ENCODE assay signal across 26 cellular contexts in the genomic region with DNA sequence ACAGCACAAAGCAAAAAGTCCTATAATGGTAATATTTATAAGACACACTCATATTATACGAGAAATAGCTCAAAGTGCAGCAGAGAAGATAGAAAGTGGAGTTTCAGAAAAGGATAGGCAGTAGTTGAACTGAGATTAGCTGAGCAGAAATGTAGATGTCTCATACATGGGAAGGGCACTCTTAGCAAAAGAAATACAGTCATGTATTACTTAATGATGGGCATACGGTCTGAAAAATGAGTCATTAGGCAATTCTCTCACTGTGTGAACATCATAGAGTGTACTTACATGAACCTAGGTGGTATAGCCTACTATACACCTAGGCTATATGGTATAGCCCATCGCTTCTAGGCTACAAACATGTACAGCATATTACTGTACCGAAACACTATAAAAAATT.
"Had no signal": no experiment of that assay in that cellular context is flagged by ENCODE, and none has a peak within 500 bp of the region (broad histone marks: within the 10 kb centered on the region; RNA-seq: fewer than 3 reads in every experiment).

No MANE protein-coding gene starts in this region.

- DNase-seq: activated CD4-positive, alpha-beta memory T cell treated with anti-CD3 and anti-CD28 coated beads for 36 hours; activated CD4-positive, alpha-beta T cell treated with anti-CD3 and anti-CD28 coated beads for 36 hours; activated CD4-positive, alpha-beta T cell treated with anti-CD3 and anti-CD28 coated beads, Interleukin-2, amount 10 ng/mL, durations not matched to agents 7 days and 5 days; activated CD8-positive, alpha-beta memory T cell treated with anti-CD3 and anti-CD28 coated beads, Interleukin-2, amount 50 U/mL, for 4 hours; activated gamma-delta T cell treated with Interleukin-2 at 50 U/mL for 16 hours; activated naive CD4-positive, alpha-beta T cell treated with anti-CD3 and anti-CD28 coated beads for 36 hours; activated T-cell treated with anti-CD3 and anti-CD28 coated beads for 4 hours; activated T-cell treated with anti-CD3 and anti-CD28 coated beads, Interleukin-2, amount 50 U/mL, for 4 hours; amniotic stem cell; aorta; brain microvascular endothelial cell; Karpas-422; KBM-7; NCI-H1105 treated with DMSO at 0.1 percent for 48 hours; NCI-H1436; NCI-H1694; NCI-H1930; NCI-H2081 treated with DMSO at 0.1 percent for 48 hours; NCI-H345; NCI-H524 treated with DMSO at 0.1 percent for 48 hours had no signal

- ATAC-seq: activated CD4-positive, alpha-beta T cell treated with anti-CD3 and anti-CD28 coated beads for 36 hours; activated CD4-positive, CD25-positive, alpha-beta regulatory T cell treated with anti-CD3 and anti-CD28 coated beads, Interleukin-2, amount 50 U/mL, for 24 hours; activated naive CD4-positive, alpha-beta T cell treated with anti-CD3 and anti-CD28 coated beads, Interleukin-2, amount 50 U/mL, for 72 hours; activated T-cell treated with anti-CD3 and anti-CD28 coated beads, Interleukin-2, amount 50 U/mL, for 4 hours; Panc1; Right ventricle myocardium inferior; WTC11 had no signal

- H3K4me3 ChIP-seq: cardiac muscle cell had no signal
